Comparison of ENCODE assay signal across 19 cellular contexts in the genomic region with DNA sequence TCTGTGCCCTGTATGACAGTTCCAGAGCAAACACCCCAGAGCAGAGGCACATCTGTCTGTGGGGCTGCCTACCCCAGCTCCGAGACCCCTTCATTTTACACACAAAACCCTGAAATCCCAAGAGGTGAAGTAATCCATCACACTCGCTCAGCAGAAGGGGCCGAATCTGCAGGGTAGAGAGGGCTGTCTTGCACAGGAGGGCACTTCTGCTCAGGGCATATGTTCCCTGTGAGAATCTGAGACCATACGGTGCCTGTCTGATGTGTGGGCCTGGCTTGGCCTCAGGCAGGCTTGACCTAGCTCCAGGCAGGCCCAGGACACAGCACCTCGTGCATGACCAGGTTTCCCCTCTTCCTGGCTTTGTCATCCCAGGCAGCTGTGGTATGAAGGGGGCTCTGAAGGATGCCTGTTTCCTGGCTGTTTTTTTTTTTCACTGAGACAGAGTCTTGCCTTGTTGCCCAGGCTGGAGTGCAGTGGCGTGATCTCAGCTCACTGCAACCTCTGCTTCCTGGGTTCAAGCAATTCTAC. TPM values are rescaled to one million over a fixed set of nuclear protein-coding genes. Genes with fewer than 3 reads are reported as not detected.
DNase-seq lines count a peak whose midpoint lies in the region; ATAC-seq, FAIRE-seq and TF ChIP-seq lines count a peak whose summit lies in the region.
"Had no signal": no experiment of that assay in that cellular context is flagged by ENCODE, and none has a peak within 500 bp of the region (broad histone marks: within the 10 kb centered on the region; RNA-seq: fewer than 3 reads in every experiment).

No MANE protein-coding gene starts in this region.

- no peaks in the 10 kb centered on the region for H3K79me1 ChIP-seq in H1 (ENCODE audit: low read depth, low read length)

- peaks cover 38% of the 10 kb centered on the region for H3K4me1 Mint-ChIP-seq in mesothelial cell of epicardium

- POLR2A ChIA-PET in H1 (lab: Charles Lee; ENCODE audit: partially characterized antibody): interaction anchor here (0.7 to 1.1 kb wide), 2 partner anchors 16 kb away, joined by 3 to 4 read pairs; no protein-coding TSS in a partner anchor

- H3K23me2 ChIP-seq in H1 (ENCODE audit: low read depth, low read length): no peaks in the 10 kb centered on the region; the same call in none of the 2 replicates

- 0 out of 2 replicates have a peak overlapping the region, but pooled peaks have one; percentile 27 for H2BK12ac ChIP-seq in H1 (ENCODE audit: low read depth, low read length)

- no peak overlapping the region for H3K14ac ChIP-seq in H1 (ENCODE audit: insufficient read length)

- FAIRE-seq in H1 (lab: Jason Lieb, UNC): no peak
- FAIRE-seq: A549 had no signal

- H3K9me3 Mint-ChIP-seq in mesothelial cell of epicardium: no peaks in the 10 kb centered on the region
- H3K9me3 Mint-ChIP-seq: stimulated activated naive B cell treated with anti-CD40 and anti-IgM and Interleukin-4, amounts not matched to agents 10 μg/mL and 1 μg/mL and 100 μg/mL, for 72 hours; T-cell had no signal

- H3K79me2 ChIP-seq in H1 (ENCODE audit: control insufficient read depth in 1 of 2, insufficient read depth in 2 of 2, low read length in 2 of 2): no peaks in the 10 kb centered on the region

- H2BK120ac ChIP-seq in H1 (replicated peaks; ENCODE audit: low read depth, low read length): no peak overlapping the region

- peaks cover 10% of the 10 kb centered on the region for H3K27me3 Mint-ChIP-seq in mesothelial cell of epicardium (ENCODE audit: low read depth)

- H4K8ac ChIP-seq in H1 (ENCODE audit: extremely low read depth, insufficient read depth, low read length): no peak overlapping the region; the same call in 1 of the 2 replicates

- no peaks in the 10 kb centered on the region for H3K36me3 ChIP-seq in heart right ventricle
- no peaks in the 10 kb centered on the region for H3K36me3 ChIP-seq in H1 (ENCODE audit: control insufficient read depth in 2 of 4, insufficient read depth in 4 of 4, low read length in 3 of 4)
- H3K36me3 ChIP-seq in upper lobe of left lung: no peaks in the 10 kb centered on the region
- H3K36me3 ChIP-seq: spleen, uterus had no signal

- H4K91ac ChIP-seq in H1 (replicated peaks; ENCODE audit: insufficient read length, low read length): peak overlapping the region; percentile 29

- peak overlapping the region; percentile 83 for H3K27ac Mint-ChIP-seq in mesothelial cell of epicardium
- H3K27ac Mint-ChIP-seq: activated CD8-positive, alpha-beta T cell treated with anti-CD3 and anti-CD28 coated beads, Interleukin-2, amount 10 ng/mL, durations not matched to agents 7 days and 5 days; stimulated activated naive B cell treated with anti-CD40 and anti-IgM and Interleukin-4, amounts not matched to agents 10 μg/mL and 1 μg/mL and 100 μg/mL, for 72 hours; T-cell had no signal

- H3K9me3 ChIP-seq in heart right ventricle (no peaks in the 10 kb centered on the region), H1 (ENCODE audit: insufficient read depth in 2 of 2, low read depth in 1 of 2, low read length in 1 of 2) (no peaks in the 10 kb centered on the region), upper lobe of left lung (no peaks in the 10 kb centered on the region)
- H3K9me3 ChIP-seq: A549, mucosa of descending colon, spleen, uterus had no signal

- H3K4ac ChIP-seq in H1 (replicated peaks; ENCODE audit: insufficient read length, low read depth, low read length): no peak overlapping the region

- TF ChIP-seq EP300 in H1 (IDR thresholded peaks at IDR 0.05; ENCODE audit: borderline replicate concordance in 1 of 2, low read depth in 2 of 2, low read length in 2 of 2) (no peak), upper lobe of left lung (IDR thresholded peaks at IDR 0.05) (no peak)

- H3K9ac ChIP-seq in H1 (replicated peaks in 1 of 4; ENCODE audit: extremely low read depth in 1 of 4, low read depth in 3 of 4, low read length in 3 of 4): no peak overlapping the region

- no peak overlapping the region for H3K56ac ChIP-seq in H1 (replicated peaks; ENCODE audit: insufficient read length, low read depth, low read length)

- H2AFZ ChIP-seq in H1 (ENCODE audit: low read length): no peak overlapping the region

- TF ChIP-seq RAD21 in H1 (IDR thresholded peaks at IDR 0.05 in 1 of 2, conservative IDR thresholded peaks at IDR 0.05 in 1 of 2; ENCODE audit: low read depth in 2 of 2, low read length in 2 of 2): no peak

- peak overlapping the region; percentile 60; the same call in 1 of the 2 replicates for H2BK5ac ChIP-seq in H1 (ENCODE audit: low read depth, low read length)

- intact Hi-C loops in heart right ventricle (cut with DNase I) (loop anchor here in 1 of 10 donors (5.0 kb wide), 1 partner anchor 36 kb away; a partner anchor contains a TSS), left cardiac atrium (cut with DNase I) (no loop called here)

- H3K36me3 Mint-ChIP-seq in mesothelial cell of epicardium: no peaks in the 10 kb centered on the region
- H3K36me3 Mint-ChIP-seq: stimulated activated naive B cell treated with anti-CD40 and anti-IgM and Interleukin-4, amounts not matched to agents 10 μg/mL and 1 μg/mL and 100 μg/mL, for 72 hours; T-cell had no signal

- no peak overlapping the region for H3K23ac ChIP-seq in H1 (ENCODE audit: insufficient read length)

- H3K27ac ChIP-seq in heart right ventricle (peak overlapping the region in 9 of 10 donors; percentile 46 to 87 (median 75)), H1 (ENCODE audit: low read depth, low read length) (no peak overlapping the region), upper lobe of left lung (peak overlapping the region; percentile 7 to 49 (median 36))
- H3K27ac ChIP-seq: A549, C4-2B, foreskin keratinocyte, uterus had no signal

- H2BK15ac ChIP-seq in H1 (ENCODE audit: low read length): peak overlapping the region; percentile 88; the same call in 1 of the 2 replicates

- DNase-seq in heart right ventricle (no peak), left cardiac atrium (no peak), H1 (ENCODE audit: low read depth in 1 of 2, low spot score in 2 of 2) (no peak), mesothelial cell of epicardium (ENCODE audit: low spot score in 2 of 2, unreplicated experiment in 2 of 2) (no peak), upper lobe of left lung (no peak), COLO668 (lab: John Stamatoyannopoulos, UW; ENCODE audit: unreplicated experiment) (no peak)
- DNase-seq: activated CD8-positive, alpha-beta T cell treated with anti-CD3 and anti-CD28 coated beads, Interleukin-2, amount 10 ng/mL, durations not matched to agents 7 days and 5 days; foreskin keratinocyte; mucosa of descending colon; NCI-H1105; NCI-H774; spleen; stimulated activated naive B cell treated with anti-CD40 and anti-IgM and Interleukin-4, amounts not matched to agents 10 μg/mL and 1 μg/mL and 100 μg/mL, for 72 hours; T-cell; uterus had no signal

- TF ChIP-seq POLR2A in H1 (IDR thresholded peaks at IDR 0.05; ENCODE audit: control extremely low read depth in 1 of 2, low read depth in 2 of 2, low read length in 2 of 2) (no peak), upper lobe of left lung (IDR thresholded peaks at IDR 0.05) (no peak)

- H3K4me2 ChIP-seq in H1 (ENCODE audit: insufficient read depth in 1 of 2, low read depth in 2 of 2, low read length in 2 of 2): no peak overlapping the region

- H4K20me1 ChIP-seq in H1 (replicated peaks in 1 of 2; ENCODE audit: control insufficient read depth in 1 of 2, insufficient read depth in 2 of 2, low read length in 2 of 2): no peaks in the 10 kb centered on the region

- no peak overlapping the region for H2BK20ac ChIP-seq in H1 (ENCODE audit: low read length)

- 0 out of 2 replicates have a peak overlapping the region, but pooled peaks have one; percentile 47 for H2AK5ac ChIP-seq in H1 (ENCODE audit: low read depth, low read length)

- no peak overlapping the region for H4K5ac ChIP-seq in H1 (ENCODE audit: insufficient read length, low read depth, low read length)

- H3K4me3 ChIP-seq in heart right ventricle: no peak overlapping the region
- no peak overlapping the region for H3K4me3 ChIP-seq in H1 (ENCODE audit: extremely low read depth in 1 of 4, insufficient read depth in 2 of 4, low read depth in 3 of 4, low read length in 4 of 4)
- no peak overlapping the region for H3K4me3 ChIP-seq in upper lobe of left lung
- H3K4me3 ChIP-seq: A549, mucosa of descending colon, spleen, uterus had no signal

- CTCF ChIA-PET in H1 (lab: Charles Lee; ENCODE audit: partially characterized antibody): interaction anchor here (0.6 to 2.5 kb wide), 11 partner anchors 15 to 514 kb away, joined by 3 to 12 read pairs (median 4); no protein-coding TSS in a partner anchor

- H3K4me1 ChIP-seq in heart right ventricle: peaks cover 4 to 38% (median 21%) of the 10 kb centered on the region in 9 donors
- peaks cover 4 to 23% (median 14%) of the 10 kb centered on the region in 4 experiments for H3K4me1 ChIP-seq in H1 (replicated peaks in 1 of 4; ENCODE audit: control insufficient read depth in 3 of 4, insufficient read depth in 4 of 4, low read length in 3 of 4)
- H3K4me1 ChIP-seq in upper lobe of left lung: peaks cover 0 to 14% (median 9%) of the 10 kb centered on the region in 4 donors
- H3K4me1 ChIP-seq: foreskin keratinocyte had no signal

- 75% methylated on average over 6 of the region's 6 CpGs for WGBS in heart right ventricle, 2 donors
- WGBS in H1 (ENCODE audit: extremely low coverage in 1 of 2, insufficient coverage in 1 of 2, insufficient read length in 1 of 2, insufficient replicate concordance in 2 of 2, low coverage in 1 of 2, low lambda C conversion rate in 2 of 2, missing lambda C conversion rate in 1 of 2), 2 experiments: 77% methylated on average over 6 of the region's 6 CpGs; no CpG with 5 or more reads in 1 of the 2 experiments
- WGBS in upper lobe of left lung, 2 donors: 66 to 67% methylated on average over 3 to 6 of the region's 6 CpGs

- TF ChIP-seq CTCF in heart right ventricle (IDR thresholded peaks at IDR 0.05): peak in 1 of 9 donors; percentile 3
- TF ChIP-seq CTCF in H1 (IDR thresholded peaks at IDR 0.05; ENCODE audit: control extremely low read depth in 1 of 3, insufficient read depth in 1 of 3, low read depth in 1 of 3, low read length in 3 of 3): no peak
- TF ChIP-seq CTCF in mesothelial cell of epicardium (IDR thresholded peaks at IDR 0.05; ENCODE audit: unreplicated experiment): no peak
- TF ChIP-seq CTCF in upper lobe of left lung (IDR thresholded peaks at IDR 0.05): no peak

- ATAC-seq in heart right ventricle: no peak
- ATAC-seq in left cardiac atrium: no peak
- ATAC-seq in upper lobe of left lung (ENCODE audit: low FRiP score in 2 of 2): no peak
- ATAC-seq in HG03460 (IDR thresholded peaks at IDR 0.05; ENCODE audit: unreplicated experiment): no peak
- no peak for ATAC-seq in GM18873 (IDR thresholded peaks at IDR 0.05; ENCODE audit: low FRiP score, unreplicated experiment)
- ATAC-seq: activated CD8-positive, alpha-beta T cell treated with anti-CD3 and anti-CD28 coated beads, Interleukin-2, amount 10 ng/mL, durations not matched to agents 7 days and 5 days; stimulated activated naive B cell treated with anti-CD40 and anti-IgM and Interleukin-4, amounts not matched to agents 10 μg/mL and 1 μg/mL and 100 μg/mL, for 72 hours; T-cell had no signal

- H3K27me3 ChIP-seq in heart right ventricle: peaks cover 0 to 9% (median 0%) of the 10 kb centered on the region in 7 donors
- no peaks in the 10 kb centered on the region; a peak in 1 of 7 replicates for H3K27me3 ChIP-seq in H1 (replicated peaks in 1 of 4; ENCODE audit: control insufficient read depth in 3 of 4, extremely low read depth in 1 of 4, insufficient read depth in 3 of 4, low read length in 3 of 4)
- no peaks in the 10 kb centered on the region for H3K27me3 ChIP-seq in upper lobe of left lung
- H3K27me3 ChIP-seq: uterus had no signal

- H3K4me3 Mint-ChIP-seq in mesothelial cell of epicardium: no peak overlapping the region
- H3K4me3 Mint-ChIP-seq: activated CD8-positive, alpha-beta T cell treated with anti-CD3 and anti-CD28 coated beads, Interleukin-2, amount 10 ng/mL, durations not matched to agents 7 days and 5 days; stimulated activated naive B cell treated with anti-CD40 and anti-IgM and Interleukin-4, amounts not matched to agents 10 μg/mL and 1 μg/mL and 100 μg/mL, for 72 hours; T-cell had no signal

- H3K18ac ChIP-seq in H1 (ENCODE audit: extremely low read depth, low read length): no peak overlapping the region

RNA-seq across cellular contexts. Expression of a gene that starts 37.2 kb away (rescaled TPM):
- total RNA-seq in heart right ventricle (under 1 TPM in 5 of 10 donors, not detected in 5; 0.12 to 0.85 (median 0.46) TPM), left cardiac atrium (under 1 TPM; 0.35 to 0.55 TPM), mesothelial cell of epicardium (1.5 to 2.2 TPM (median 1.8 TPM) in 3 replicates), upper lobe of left lung (1 to 10 TPM in 3 of 6 donors, under 1 TPM in 3; 0.30 to 8.4 (median 0.78) TPM)
- polyA plus RNA-seq in heart right ventricle (under 1 TPM in 1 of 2 donors, not detected in 1; 0.01 TPM), H1 (2011; rRNA removed) (1.2 and 2.2 TPM in 2 replicates)
- 2.4 and 2.9 TPM in 2 replicates for total RNA-seq in H1 (2021; fragmentation: NEBNext Ultra II Directional; extraction: Animal tissue kit (Norgen Biotek cat#: 25700))
- polyA plus RNA-seq in H1 (2011; cell fraction: cytosol; rRNA removed): 1.1 TPM
- 3.3 TPM for polyA plus RNA-seq in H1 (2011; cell fraction: nucleus; rRNA removed)
- polyA plus RNA-seq in H1 (2012, experiment 1 of 2): 1.5 to 1.8 TPM (median 1.6 TPM) in 4 replicates
- 0.89 TPM for polyA plus RNA-seq in H1 (2012, experiment 2 of 2)
- polyA plus RNA-seq in H1 (2013, experiment 1 of 2): 2.0 TPM
- 2.2 TPM for polyA plus RNA-seq in H1 (2013, experiment 2 of 2)
- 2.3 and 4.4 TPM in 2 replicates for polyA minus RNA-seq in H1 (2011; rRNA and poly(A)+ RNA removed)
- polyA minus RNA-seq in H1 (2011; cell fraction: cytosol; rRNA and poly(A)+ RNA removed): 2.8 TPM
- polyA minus RNA-seq in H1 (2011; cell fraction: nucleus; rRNA and poly(A)+ RNA removed): 4.5 TPM
- total RNA-seq: activated CD8-positive, alpha-beta T cell treated with anti-CD3 and anti-CD28 coated beads, Interleukin-2, amount 10 ng/mL, durations not matched to agents 7 days and 5 days; foreskin keratinocyte had no signal
- polyA plus RNA-seq: foreskin keratinocyte had no signal
